Comparison of ENCODE assay signal across 8 cellular contexts in the genomic region with DNA sequence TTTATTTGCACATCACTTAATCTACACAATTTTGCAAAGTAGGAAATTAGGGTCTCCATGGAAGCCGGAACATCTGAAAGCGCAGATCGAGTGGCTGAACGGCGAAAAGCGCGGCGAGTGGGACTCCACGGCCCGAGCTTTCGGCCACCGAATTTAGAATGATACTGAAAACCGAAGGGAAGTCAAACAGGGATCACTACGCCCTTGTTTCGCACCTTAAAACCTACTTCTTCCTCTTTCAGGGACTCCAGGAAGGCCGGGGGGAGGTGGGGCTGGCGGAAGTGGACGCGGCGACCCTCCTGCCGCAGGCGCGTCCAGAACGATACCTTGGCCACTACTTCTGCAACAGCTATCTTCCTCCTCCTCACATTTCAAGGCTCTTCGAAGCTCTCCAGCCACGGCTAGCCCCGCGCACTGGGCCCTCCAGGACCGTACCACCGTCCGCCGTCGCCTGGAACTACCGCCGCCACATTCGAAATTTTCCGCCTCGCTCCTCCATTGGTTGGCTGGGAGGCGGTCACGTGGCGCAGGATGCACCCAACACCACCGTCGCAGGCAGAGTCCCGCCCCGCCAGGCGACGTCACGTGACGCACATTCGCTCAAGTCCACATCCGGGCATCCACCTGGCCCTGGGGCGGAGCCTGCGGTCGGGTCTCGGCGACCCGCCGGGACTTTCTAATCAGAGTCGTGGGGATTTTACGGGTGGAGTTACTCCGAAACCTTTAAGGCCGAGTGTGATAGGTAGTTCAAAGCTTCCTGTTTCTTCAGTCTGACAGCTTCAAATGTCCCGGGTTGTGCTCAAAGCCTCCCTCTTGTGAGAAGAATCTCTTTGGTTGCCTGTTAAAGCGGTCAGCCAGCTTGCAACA. TPM values are rescaled to one million over a fixed set of nuclear protein-coding genes. Genes with fewer than 3 reads are reported as not detected.
A peak's percentile ranks its signal among the peaks of the same experiment; 100 is the strongest.
DNase-seq lines count a peak whose midpoint lies in the region; ATAC-seq and TF ChIP-seq lines count a peak whose summit lies in the region.

A gene (minus strand): TSS at position 474 of the 867 bp plus-strand sequence. CDS start 2,179 bp downstream, outside the sequence.

- no peaks in the 10 kb centered on the region for H3K9me3 Mint-ChIP-seq in activated naive CD8-positive, alpha-beta T cell treated with anti-CD3 and anti-CD28 coated beads for 36 hours
- H3K9me3 Mint-ChIP-seq in osteocyte (ENCODE audit: unreplicated experiment) = no peaks in the 10 kb centered on the region

- TF ChIP-seq CTCF in GM10266 (IDR thresholded peaks at IDR 0.05; ENCODE audit: control insufficient read depth, insufficient read depth, low read depth, missing control alignments) (peak; percentile 24), osteocyte (IDR thresholded peaks at IDR 0.05) (peak; percentile 18), thyroid gland (IDR thresholded peaks at IDR 0.05) (peak in 2 of 6 experiments; percentile 19 to 25)

- no peak within 1 kb of the TSS for H3K4me3 Mint-ChIP-seq in activated naive CD8-positive, alpha-beta T cell treated with anti-CD3 and anti-CD28 coated beads for 36 hours
- no peak within 1 kb of the TSS for H3K4me3 Mint-ChIP-seq in osteocyte (ENCODE audit: unreplicated experiment)

- peaks cover 12% of the 10 kb centered on the region for H3K36me3 Mint-ChIP-seq in activated naive CD8-positive, alpha-beta T cell treated with anti-CD3 and anti-CD28 coated beads for 36 hours
- H3K36me3 Mint-ChIP-seq in osteocyte (ENCODE audit: unreplicated experiment) = no peaks in the 10 kb centered on the region

- H3K27ac ChIP-seq in thyroid gland = peak within 1 kb of the TSS; percentile 92

- WGBS in thyroid gland, 2 donors = 0 to 1% methylated on average over 43 to 49 of the region's 64 CpGs

- no peaks in the 10 kb centered on the region for H3K27me3 ChIP-seq in thyroid gland

- H3K4me1 Mint-ChIP-seq in activated naive CD8-positive, alpha-beta T cell treated with anti-CD3 and anti-CD28 coated beads for 36 hours = peaks cover 1% of the 10 kb centered on the region
- H3K4me1 Mint-ChIP-seq in osteocyte (ENCODE audit: unreplicated experiment) = peaks cover 3% of the 10 kb centered on the region

- H3K4me1 ChIP-seq in thyroid gland = peaks cover 8 to 16% of the 10 kb centered on the region in 2 donors

- intact Hi-C loops in head of caudate nucleus (cut with DNase I) (loop anchor here (5.0 to 10.0 kb wide), 2 partner anchors 141 to 234 kb away; a partner anchor contains a TSS), thyroid gland (cut with DNase I) (loop anchor here (5.0 kb wide), 1 partner anchor 239 kb away; a partner anchor contains a TSS)

- peak; percentile 91 for DNase-seq in GM10266 (ENCODE audit: extremely low spot score)
- DNase-seq in NCI-H1105 (lab: John Stamatoyannopoulos, UW) = peak; percentile 86
- peak; percentile 87 for DNase-seq in SKM-1 (lab: John Stamatoyannopoulos, UW; ENCODE audit: unreplicated experiment)
- DNase-seq in activated naive CD8-positive, alpha-beta T cell treated with anti-CD3 and anti-CD28 coated beads for 36 hours = peak; percentile 100
- DNase-seq in head of caudate nucleus = peak; percentile 97 to 100 (median 99)
- DNase-seq in osteocyte (ENCODE audit: extremely low spot score, unreplicated experiment) = peak; percentile 99
- DNase-seq in thyroid gland = peak; percentile 100

- peak within 1 kb of the TSS; percentile 32 to 85 (median 54) for H3K4me3 ChIP-seq in thyroid gland (replicated peaks in 1 of 3)

- no peaks in the 10 kb centered on the region for H3K9me3 ChIP-seq in thyroid gland

- H3K27me3 Mint-ChIP-seq in activated naive CD8-positive, alpha-beta T cell treated with anti-CD3 and anti-CD28 coated beads for 36 hours = no peaks in the 10 kb centered on the region
- peaks cover 4% of the 10 kb centered on the region for H3K27me3 Mint-ChIP-seq in osteocyte (ENCODE audit: unreplicated experiment)

- no peaks in the 10 kb centered on the region for H3K36me3 ChIP-seq in thyroid gland

- peak; percentile 94 for ATAC-seq in HG02623 (IDR thresholded peaks at IDR 0.05; ENCODE audit: unreplicated experiment)

- no peak within 1 kb of the TSS for H3K27ac Mint-ChIP-seq in activated naive CD8-positive, alpha-beta T cell treated with anti-CD3 and anti-CD28 coated beads for 36 hours
- no peak within 1 kb of the TSS for H3K27ac Mint-ChIP-seq in osteocyte (ENCODE audit: unreplicated experiment)

- TF ChIP-seq POLR2A in thyroid gland (IDR thresholded peaks at IDR 0.05) = peak in 1 of 2 donors; percentile 88

RNA-seq across cellular contexts. Expression of the gene that starts here (rescaled TPM):
- total RNA-seq in activated naive CD8-positive, alpha-beta T cell treated with anti-CD3 and anti-CD28 coated beads for 36 hours = 10 to 100 TPM; 25.6 to 26.8 TPM
- 2.7 and 3.1 TPM in 2 replicates for total RNA-seq in osteocyte
- under 1 TPM in 3 of 4 donors, not detected in 1; 0.33 to 0.67 (median 0.46) TPM for total RNA-seq in thyroid gland

Comparison
In these comparisons a context has a peak if more than half of its experiments do, and no peak if none do; other contexts are left out.
1. Peak in every context shown above with its lines: DNase-seq, ATAC-seq, H3K4me3 ChIP-seq and H3K27ac ChIP-seq.
2. Peak in DNase-seq, H3K4me3 ChIP-seq and H3K27ac ChIP-seq in thyroid gland; RNA of the gene not detected or under 1 TPM.